ENCODE assay signal across 1 cellular context in the genomic region with DNA sequence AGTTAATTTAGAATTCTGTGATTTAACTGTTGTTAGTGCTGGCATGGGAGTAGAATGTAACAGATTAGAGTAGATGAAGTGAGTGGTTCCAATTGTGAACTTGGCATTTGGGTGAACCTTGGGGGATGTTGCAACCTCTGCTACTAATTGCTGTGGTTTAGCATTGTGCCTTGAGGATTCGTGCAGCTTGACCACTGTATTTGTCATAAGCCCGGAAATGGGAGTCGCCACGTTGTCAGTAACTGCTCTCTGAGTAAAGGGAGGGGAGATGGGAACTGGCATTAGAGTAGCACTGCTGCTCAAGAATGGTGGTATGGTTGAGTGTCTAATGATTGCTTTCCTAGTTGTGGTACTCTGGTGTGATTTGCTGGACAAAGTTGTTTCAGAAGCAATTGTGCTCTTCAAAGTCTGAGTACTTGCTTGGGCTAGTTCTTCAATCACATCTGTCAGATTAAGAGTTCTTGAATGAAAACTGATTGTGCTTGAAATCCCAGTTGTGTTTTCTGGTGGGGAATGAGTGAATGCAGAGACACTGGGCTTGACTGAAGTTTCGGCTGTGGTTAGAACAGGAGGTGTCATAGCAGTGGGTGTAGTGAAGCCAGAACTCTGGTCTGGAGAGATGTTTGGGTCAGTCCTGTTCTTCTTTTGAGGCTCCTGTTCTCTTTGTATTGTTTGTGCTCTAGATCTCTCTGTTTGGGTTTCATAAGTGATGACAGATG.
TF ChIP-seq lines count a peak whose summit lies in the region.

No MANE protein-coding gene starts in this region.

TF ChIP-seq in GM23338, 12 proteins besides CTCF, POLR2A, EP300 and RAD21 (continued from another document):
- TF ChIP-seq ZNF462 (CRISPR knock-in tag; IDR thresholded peaks at IDR 0.05) (no peak), POLR2AphosphoS5 (IDR thresholded peaks at IDR 0.05; ENCODE audit: low read depth) (no peak), CREB1 (CRISPR knock-in tag; IDR thresholded peaks at IDR 0.05; ENCODE audit: low read depth) (no peak), NANOG (IDR thresholded peaks at IDR 0.05; ENCODE audit: borderline replicate concordance) (no peak), JUNB (IDR thresholded peaks at IDR 0.05; ENCODE audit: unreplicated experiment) (no peak), EZH2 (IDR thresholded peaks at IDR 0.05; ENCODE audit: low read depth, unreplicated experiment) (no peak), ZNF331 (CRISPR knock-in tag; IDR thresholded peaks at IDR 0.05; ENCODE audit: low read depth) (no peak), EZH2phosphoT487 (IDR thresholded peaks at IDR 0.05; ENCODE audit: unreplicated experiment) (no peak)
TF ChIP-seq in GM23338: peak in this region for 0.
